Comparison of ENCODE assay signal across 1 cellular context in the genomic region with DNA sequence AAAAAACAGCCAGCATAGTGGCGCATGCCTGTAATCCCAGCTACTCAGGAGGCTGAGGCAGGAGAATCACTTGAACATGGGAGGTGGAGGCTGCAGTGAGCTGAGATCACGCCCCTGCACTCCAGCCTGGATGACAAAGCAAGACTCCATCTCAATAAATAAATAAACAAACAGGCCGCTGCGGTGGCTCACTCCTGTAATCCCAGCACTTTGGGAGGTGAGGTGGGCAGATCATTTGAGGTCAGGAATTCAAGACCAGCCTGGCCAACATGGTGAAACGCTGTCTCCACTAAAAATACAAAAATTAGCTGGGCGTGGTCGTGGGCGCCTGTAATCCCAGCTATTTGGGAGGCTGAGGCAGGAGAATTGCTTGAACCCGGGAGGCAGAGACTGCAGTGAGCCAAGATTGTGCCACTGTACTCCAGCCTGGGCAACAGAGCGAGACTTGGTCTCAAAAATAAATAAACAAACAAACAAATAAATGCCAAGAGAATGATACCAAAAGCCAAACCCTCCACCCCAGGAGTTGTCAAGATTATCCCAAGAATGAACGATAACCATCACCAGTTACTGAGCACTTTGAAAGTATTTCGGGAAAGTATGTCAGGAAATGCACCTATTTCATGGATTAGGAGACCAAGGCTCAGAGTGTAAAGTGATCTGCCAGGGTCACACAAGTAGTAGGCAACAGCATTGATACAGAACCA.
TF ChIP-seq lines count a peak whose summit lies in the region.

No MANE protein-coding gene starts in this region.

TF ChIP-seq in HEK293, 187 proteins besides CTCF, POLR2A, EP300 and RAD21:
- TF ChIP-seq OSR2 (tag by site-specific recombination; IDR thresholded peaks at IDR 0.05) = peak; percentile 46
- peak; percentile 32; the same call in 1 of the 2 replicates for TF ChIP-seq KLF1 (tag by site-specific recombination; IDR thresholded peaks at IDR 0.05)
- peak; percentile 50 for TF ChIP-seq ZFHX2 (tag by site-specific recombination; conservative IDR thresholded peaks at IDR 0.05)
- TF ChIP-seq WT1 (tag by site-specific recombination; IDR thresholded peaks at IDR 0.05) = peak; percentile 42; the same call in 1 of the 2 replicates
- TF ChIP-seq, protein P1, sequence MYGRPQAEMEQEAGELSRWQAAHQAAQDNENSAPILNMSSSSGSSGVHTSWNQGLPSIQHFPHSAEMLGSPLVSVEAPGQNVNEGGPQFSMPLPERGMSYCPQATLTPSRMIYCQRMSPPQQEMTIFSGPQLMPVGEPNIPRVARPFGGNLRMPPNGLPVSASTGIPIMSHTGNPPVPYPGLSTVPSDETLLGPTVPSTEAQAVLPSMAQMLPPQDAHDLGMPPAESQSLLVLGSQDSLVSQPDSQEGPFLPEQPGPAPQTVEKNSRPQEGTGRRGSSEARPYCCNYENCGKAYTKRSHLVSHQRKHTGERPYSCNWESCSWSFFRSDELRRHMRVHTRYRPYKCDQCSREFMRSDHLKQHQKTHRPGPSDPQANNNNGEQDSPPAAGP (tag by site-specific recombination; IDR thresholded peaks at IDR 0.05) = peak; percentile 54; the same call in 1 of the 2 replicates
- TF ChIP-seq KLF7 (tag by site-specific recombination; IDR thresholded peaks at IDR 0.05; ENCODE audit: borderline replicate concordance) = peak; percentile 17; the same call in 1 of the 2 replicates
- TF ChIP-seq EGR2 (tag by site-specific recombination; IDR thresholded peaks at IDR 0.05; ENCODE audit: low read depth) = peak; percentile 78
